In the genomic region with DNA sequence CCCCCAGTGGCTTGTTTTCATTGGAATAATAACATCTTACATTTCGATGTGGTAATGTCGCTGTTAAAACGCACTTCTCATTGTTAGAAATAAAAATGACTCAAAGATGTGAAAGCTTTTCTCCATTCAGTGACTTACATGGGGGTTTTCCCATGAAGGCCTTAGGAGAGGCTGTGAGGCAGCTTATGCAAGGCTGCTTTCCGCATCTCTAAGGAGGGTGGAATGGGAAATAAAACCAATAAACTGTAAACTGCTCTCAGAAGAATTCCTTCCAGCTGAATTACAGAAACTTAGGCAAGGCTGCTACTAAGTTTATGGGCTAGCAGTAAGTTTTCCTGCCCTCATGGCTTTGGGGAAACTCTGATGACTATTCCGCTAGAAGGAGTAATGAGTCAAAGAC, we compare ENCODE assay signal across 17 cellular contexts.
DNase-seq lines count a peak whose midpoint lies in the region; ATAC-seq and TF ChIP-seq lines count a peak whose summit lies in the region.
"Had no signal": no experiment of that assay in that cellular context is flagged by ENCODE, and none has a peak within 500 bp of the region (broad histone marks: within the 10 kb centered on the region; RNA-seq: fewer than 3 reads in every experiment).

No MANE protein-coding gene starts in this region.

- DNase-seq in activated CD4-positive, CD25-positive, alpha-beta regulatory T cell treated with anti-CD3 and anti-CD28 coated beads, Interleukin-2, amount 50 U/mL, for 72 hours: no peak
- peak; percentile 26 for DNase-seq in epithelial cell of proximal tubule (ENCODE audit: low read depth)
- no peak for DNase-seq in sciatic nerve (ENCODE audit: low spot score)
- no peak for DNase-seq in stimulated activated CD4-positive, alpha-beta T cell treated with anti-CD3 and anti-CD28 coated beads, Interleukin-2, amount 100 ng/mL, for 24 hours
- DNase-seq in HAP-1 (ENCODE audit: low spot score in 2 of 2): no peak
- DNase-seq: hypothalamus; left ventricle myocardium inferior; naive B cell; retina; stimulated activated CD4-positive, alpha-beta T cell treated with anti-CD3 and anti-CD28 coated beads, Interleukin-4, amount 100 ng/mL, for 1 hour; T-helper 2 cell had no signal

- peaks cover 90% of the 10 kb centered on the region for H3K4me1 ChIP-seq in Loucy (ENCODE audit: insufficient read depth, low read length, poor library complexity, severe bottlenecking)
- H3K4me1 ChIP-seq in HAP-1: no peaks in the 10 kb centered on the region

- TF ChIP-seq CTCF in Loucy (conservative IDR thresholded peaks at IDR 0.05; ENCODE audit: low read length) (no peak), epithelial cell of proximal tubule (conservative IDR thresholded peaks at IDR 0.05; ENCODE audit: low read depth, low read length) (no peak)

- H4K20me1 ChIP-seq in Loucy (ENCODE audit: insufficient read depth, low read length, poor library complexity, severe bottlenecking): no peaks in the 10 kb centered on the region

- intact Hi-C loops in sciatic nerve (cut with DNase I): no loop called here

- H3K9me3 ChIP-seq in Loucy (ENCODE audit: insufficient read depth, low read depth, low read length) (no peaks in the 10 kb centered on the region), HAP-1 (no peaks in the 10 kb centered on the region)
- H3K9me3 ChIP-seq: left ventricle myocardium inferior had no signal

- no peak overlapping the region for H2AFZ ChIP-seq in Loucy (ENCODE audit: low read length)

- no peak overlapping the region for H3K4me3 ChIP-seq in Loucy (ENCODE audit: low read length, poor library complexity, severe bottlenecking)
- no peak overlapping the region for H3K4me3 ChIP-seq in epithelial cell of proximal tubule (ENCODE audit: low read depth, low read length)
- no peak overlapping the region for H3K4me3 ChIP-seq in HAP-1
- H3K4me3 ChIP-seq: cardiac muscle cell, left ventricle myocardium inferior had no signal

- H3K79me2 ChIP-seq in Loucy (ENCODE audit: insufficient read depth, low read length): peaks cover 10% of the 10 kb centered on the region

- H3K36me3 ChIP-seq in Loucy (ENCODE audit: insufficient read depth, low read length) (peaks cover 5% of the 10 kb centered on the region; the same call in 1 of the 2 replicates), HAP-1 (replicated peaks) (no peaks in the 10 kb centered on the region)
- H3K36me3 ChIP-seq: cardiac muscle cell had no signal

- peak; percentile 34 to 69 for ATAC-seq in activated CD4-positive, CD25-positive, alpha-beta regulatory T cell treated with anti-CD3 and anti-CD28 coated beads, Interleukin-2, amount 50 U/mL, for 24 hours
- ATAC-seq in sciatic nerve (peak; percentile 61), HG02571 (IDR thresholded peaks at IDR 0.05; ENCODE audit: unreplicated experiment) (no peak)
- ATAC-seq: Right ventricle myocardium inferior; stimulated activated effector memory CD8-positive, alpha-beta T cell treated with anti-CD3 and anti-CD28 coated beads, Interleukin-12 subunit alpha, Interleukin-12 subunit beta, amount 100 ng/mL, for 72 hours had no signal

- H3K9me2 ChIP-seq in Loucy (replicated peaks; ENCODE audit: low read depth, low read length): no peaks in the 10 kb centered on the region

- H3K9ac ChIP-seq in Loucy (ENCODE audit: low read depth, low read length, poor library complexity, severe bottlenecking): peak overlapping the region; percentile 89

- H3F3A ChIP-seq in Loucy (ENCODE audit: low read depth): peaks cover 16% of the 10 kb centered on the region

- H3K4me2 ChIP-seq in Loucy (ENCODE audit: low read depth, low read length, poor library complexity, severe bottlenecking): no peak overlapping the region

- in situ Hi-C loops in HAP-1 (cut with MboI; ENCODE audit: low sequenced_read_pairs): no loop called here

- H3K27me3 ChIP-seq in Loucy (ENCODE audit: insufficient read depth, low read length, poor library complexity, severe bottlenecking) (no peaks in the 10 kb centered on the region), HAP-1 (ENCODE audit: low read depth) (no peaks in the 10 kb centered on the region)
- H3K27me3 ChIP-seq: cardiac muscle cell had no signal
